11 cellular contexts compared by ENCODE assay signal in the genomic region with DNA sequence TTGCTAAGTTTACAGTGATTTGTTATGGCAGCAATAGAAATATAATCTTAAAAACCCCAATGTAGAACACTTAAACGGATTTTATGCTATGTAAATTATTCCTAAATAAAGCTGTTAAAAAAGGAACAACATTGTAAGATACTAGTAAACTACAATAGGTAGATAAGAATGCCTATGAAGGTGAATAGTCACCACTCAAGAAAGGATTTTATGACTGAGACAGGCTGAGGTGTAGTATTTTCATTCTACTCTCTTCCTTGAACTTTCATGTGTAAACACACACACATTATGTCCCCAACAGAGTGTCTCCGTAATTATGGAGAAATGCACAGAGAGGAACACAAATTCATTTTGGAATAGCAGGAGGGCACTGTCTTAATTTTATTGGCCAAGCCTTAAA.
"Had no signal": no experiment of that assay in that cellular context is flagged by ENCODE, and none has a peak within 500 bp of the region (broad histone marks: within the 10 kb centered on the region; RNA-seq: fewer than 3 reads in every experiment).

No MANE protein-coding gene starts in this region.

- FAIRE-seq: H1, H54 had no signal

- H3K9me3 Mint-ChIP-seq: GM23338, H9, HFFc6 had no signal

- H3K4me1 ChIP-seq: HAP-1 had no signal

- DNase-seq: GM23248, GOT3, H7, H9, HCEC 1CT, HFFc6 had no signal

- H3K9me3 ChIP-seq: HAP-1 had no signal

- H3K4me3 Mint-ChIP-seq: GM23338, H9, HFFc6 had no signal

- H3K27ac ChIP-seq: GM23248 had no signal

- H3K4me3 ChIP-seq: GM23248, GM23338, HAP-1 had no signal

- H3K36me3 ChIP-seq: HAP-1 had no signal

- H3K27ac Mint-ChIP-seq: GM23338, H9, HFFc6 had no signal

- ATAC-seq: GM23338, HCT116 had no signal
